18 cellular contexts compared by ENCODE assay signal in the genomic region with DNA sequence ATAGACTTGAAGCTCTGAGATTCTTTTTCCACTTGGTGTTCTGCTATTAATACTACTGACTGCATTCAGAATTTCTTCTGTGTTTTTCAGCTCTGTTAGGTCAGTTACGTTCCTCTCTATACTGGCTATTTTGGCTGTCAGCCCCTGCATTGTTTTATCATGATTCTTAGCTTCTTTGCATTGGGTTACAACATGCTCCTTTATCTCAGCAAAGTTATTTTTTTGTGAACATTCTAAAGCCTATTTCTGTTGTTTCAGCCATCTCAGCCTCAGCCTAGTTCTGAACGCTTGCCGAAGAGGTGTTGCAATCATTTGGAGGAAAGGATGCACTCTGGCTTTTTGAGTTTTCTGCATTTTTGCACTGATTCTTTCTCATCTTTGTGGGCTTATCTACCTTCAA.
DNase-seq lines count a peak whose midpoint lies in the region; ATAC-seq, FAIRE-seq and TF ChIP-seq lines count a peak whose summit lies in the region.
"Had no signal": no experiment of that assay in that cellular context is flagged by ENCODE, and none has a peak within 500 bp of the region (broad histone marks: within the 10 kb centered on the region; RNA-seq: fewer than 3 reads in every experiment).

No MANE protein-coding gene starts in this region.

- H3K27ac Mint-ChIP-seq in astrocyte (ENCODE audit: unreplicated experiment) = no peak overlapping the region

- H3K27ac ChIP-seq in astrocyte (ENCODE audit: low read depth, low read length) = no peak overlapping the region

- H3K4me2 ChIP-seq in astrocyte (ENCODE audit: low read length) = peak overlapping the region; percentile 19

- no peak overlapping the region for H2AFZ ChIP-seq in astrocyte (ENCODE audit: low read depth, low read length)

- no peaks in the 10 kb centered on the region for H3K36me3 ChIP-seq in astrocyte (ENCODE audit: insufficient read depth, low read length)

- H3K27me3 Mint-ChIP-seq in astrocyte (ENCODE audit: low read depth, unreplicated experiment) = peaks cover 3% of the 10 kb centered on the region

- FAIRE-seq in astrocyte (lab: Jason Lieb, UNC) = no peak
- FAIRE-seq: GM12891, GM19239, HTR-8/SVneo had no signal

- no peaks in the 10 kb centered on the region for H3K9me3 ChIP-seq in astrocyte (ENCODE audit: insufficient read depth, low read depth, low read length)

- no peaks in the 10 kb centered on the region for H3K9me3 Mint-ChIP-seq in astrocyte (ENCODE audit: unreplicated experiment)

- no peak overlapping the region for H3K4me3 Mint-ChIP-seq in astrocyte (ENCODE audit: unreplicated experiment)
- H3K4me3 Mint-ChIP-seq: CD14-positive monocyte had no signal

- H3K79me2 ChIP-seq in astrocyte (ENCODE audit: insufficient read depth, low read length) = no peaks in the 10 kb centered on the region

- H3K36me3 Mint-ChIP-seq in astrocyte (ENCODE audit: low read depth, unreplicated experiment) = no peaks in the 10 kb centered on the region
- H3K36me3 Mint-ChIP-seq: CD14-positive monocyte had no signal

- H3K9ac ChIP-seq in astrocyte (ENCODE audit: low read length) = no peak overlapping the region

- H3K4me1 ChIP-seq in astrocyte (ENCODE audit: insufficient read depth, low read length) = no peaks in the 10 kb centered on the region

- no peak for ATAC-seq in GM18502 (IDR thresholded peaks at IDR 0.05; ENCODE audit: poor library complexity, unreplicated experiment)

- H4K20me1 ChIP-seq in astrocyte (ENCODE audit: insufficient read depth, low read length) = no peaks in the 10 kb centered on the region

- H3K4me3 ChIP-seq in astrocyte (ENCODE audit: insufficient read depth, low read depth, low read length) (no peak overlapping the region), skeletal muscle cell (ENCODE audit: low read depth, low read length) (no peak overlapping the region)

- no peaks in the 10 kb centered on the region for H3K27me3 ChIP-seq in astrocyte (ENCODE audit: insufficient read depth, low read length)

- TF ChIP-seq CTCF in astrocyte (IDR thresholded peaks at IDR 0.05; ENCODE audit: insufficient read depth, low read depth, low read length) = no peak

- no peaks in the 10 kb centered on the region for H3K4me1 Mint-ChIP-seq in astrocyte (ENCODE audit: low read depth, unreplicated experiment)
- H3K4me1 Mint-ChIP-seq: CD14-positive monocyte had no signal

- peak; percentile 17 for DNase-seq in EL
- peak; percentile 47 for DNase-seq in astrocyte (ENCODE audit: low read depth)
- peak; percentile 74 for DNase-seq in fibroblast of peridontal ligament (ENCODE audit: extremely low read depth)
- peak; percentile 57 for DNase-seq in skeletal muscle cell (ENCODE audit: low read depth)
- no peak for DNase-seq in NCI-H510A treated with DMSO at 0.1 percent for 48 hours (lab: John Stamatoyannopoulos, UW)
- DNase-seq in activated CD8-positive, alpha-beta memory T cell treated with anti-CD3 and anti-CD28 coated beads, Interleukin-2, amount 50 U/mL, for 4 hours = no peak
- DNase-seq in SIG-M5 (lab: John Stamatoyannopoulos, UW) = no peak
- DNase-seq: COR-L47, DMS153, MV-4-11, NCI-H1436, NCI-H2081, NCI-H526 had no signal

Comparison
In these comparisons a context has a peak if more than half of its experiments do, and no peak if none do; other contexts are left out.
1. DNase-seq: peak in EL (single experiment), astrocyte (single experiment), fibroblast of peridontal ligament (single experiment) and skeletal muscle cell (single experiment); none in NCI-H510A treated with DMSO at 0.1 percent for 48 hours (single experiment), activated CD8-positive, alpha-beta memory T cell treated with anti-CD3 and anti-CD28 coated beads, Interleukin-2, amount 50 U/mL, for 4 hours (single experiment) and SIG-M5 (single experiment).